In genomic region chr10:99560277-99561126, GRCh38 we compare ENCODE assay signal across 8 cellular contexts.
DNase-seq lines count a peak whose midpoint lies in the region; ATAC-seq and TF ChIP-seq lines count a peak whose summit lies in the region.

No MANE protein-coding gene starts in this region.

- peak; percentile 71 for TF ChIP-seq CTCF in GM12874 (IDR thresholded peaks at IDR 0.05; ENCODE audit: insufficient read depth, low read depth, low read length)

- ATAC-seq in HG03460 (IDR thresholded peaks at IDR 0.05; ENCODE audit: unreplicated experiment) (no peak), GM18870 (IDR thresholded peaks at IDR 0.05; ENCODE audit: unreplicated experiment) (no peak)

- DNase-seq in Ammon's horn (ENCODE audit: low spot score) (peak; percentile 71), NCI-H748 (lab: John Stamatoyannopoulos, UW; ENCODE audit: unreplicated experiment) (peak; percentile 57), foreskin melanocyte (peak; percentile 40), retina (peak; percentile 41)
- DNase-seq in activated CD8-positive, alpha-beta memory T cell treated with anti-CD3 and anti-CD28 coated beads, Interleukin-2, amount 50 U/mL, for 48 hours = peak; percentile 71
